Comparison of ENCODE assay signal across 34 cellular contexts in the genomic region with DNA sequence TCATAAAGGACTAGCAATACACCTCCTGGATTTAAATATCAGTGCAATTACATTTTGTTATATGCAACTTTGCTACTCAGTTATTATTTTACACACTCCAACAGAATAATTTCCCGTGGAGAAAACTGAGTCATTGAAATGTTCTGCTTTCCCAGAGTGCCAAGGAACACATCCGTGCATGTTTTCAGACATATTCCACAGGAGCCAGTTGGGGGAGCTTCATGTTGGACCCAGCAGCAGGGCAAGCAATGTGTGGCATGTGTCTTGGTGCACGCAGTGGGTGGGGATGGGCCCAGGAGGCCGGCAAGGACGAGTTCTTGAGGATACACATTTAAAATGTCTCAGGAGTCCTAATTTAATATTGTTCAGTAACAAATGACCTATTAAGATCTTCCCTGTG. TPM values are rescaled to one million over a fixed set of nuclear protein-coding genes. Genes with fewer than 3 reads are reported as not detected.
"Had no signal": no experiment of that assay in that cellular context is flagged by ENCODE, and none has a peak within 500 bp of the region (broad histone marks: within the 10 kb centered on the region; RNA-seq: fewer than 3 reads in every experiment).

No MANE protein-coding gene starts in this region.

- H3K27me3 ChIP-seq: hepatocyte, neural progenitor cell, vagina had no signal

- H3K36me3 ChIP-seq: lower lobe of right lung, neural progenitor cell, spleen, thoracic aorta, vagina had no signal

- H3K36me3 Mint-ChIP-seq: activated naive CD8-positive, alpha-beta T cell treated with anti-CD3 and anti-CD28 coated beads, Interleukin-2, amount 10 ng/mL, durations not matched to agents 7 days and 5 days; brain; immature natural killer cell; naive thymus-derived CD4-positive, alpha-beta T cell; neural progenitor cell; type B pancreatic cell had no signal

- H3K4me3 ChIP-seq: hepatocyte, lower lobe of right lung, mucosa of descending colon, neural progenitor cell, spleen, thoracic aorta, vagina had no signal

- ATAC-seq: activated T-cell treated with anti-CD3 and anti-CD28 coated beads, Interleukin-2, amount 50 U/mL, for 4 hours; left lobe of liver; lower lobe of right lung; mucosa of descending colon; naive thymus-derived CD4-positive, alpha-beta T cell had no signal

- H3K27ac ChIP-seq: hepatocyte, lower lobe of right lung, neural progenitor cell, spleen, thoracic aorta, vagina, VCaP had no signal

- H3K9me3 ChIP-seq: lower lobe of right lung, mucosa of descending colon, spleen, thoracic aorta, vagina had no signal

- DNase-seq: activated CD4-positive, CD25-positive, alpha-beta regulatory T cell treated with anti-CD3 and anti-CD28 coated beads, Interleukin-2, amount 50 U/mL, for 72 hours; activated naive CD4-positive, alpha-beta T cell; activated naive CD8-positive, alpha-beta T cell treated with anti-CD3 and anti-CD28 coated beads, Interleukin-2, amount 10 ng/mL, durations not matched to agents 7 days and 5 days; activated T-cell treated with anti-CD3 and anti-CD28 coated beads, Interleukin-2, amount 50 U/mL, for 4 hours; effector CD4-positive, alpha-beta T cell; glutamatergic neuron; immature natural killer cell; lower lobe of right lung; mesendoderm; mucosa of descending colon; naive thymus-derived CD4-positive, alpha-beta T cell; spleen; stimulated activated CD4-positive, alpha-beta T cell treated with anti-CD3 and anti-CD28 coated beads, Interleukin-4, amount 100 ng/mL, for 1 hour; stimulated activated naive CD4-positive, alpha-beta T cell treated with Interleukin-2 at 50 U/mL for 16 hours had no signal

- H3K4me3 Mint-ChIP-seq: activated naive CD8-positive, alpha-beta T cell treated with anti-CD3 and anti-CD28 coated beads, Interleukin-2, amount 10 ng/mL, durations not matched to agents 7 days and 5 days; activated T-cell treated with anti-CD3 and anti-CD28 coated beads, Interleukin-2, amount 50 U/mL, for 4 hours; brain; dendritic cell treated with granulocyte-macrophage colony-stimulating factor and Interleukin-4, amounts not matched to agents 40 ng/mL and 50 ng/mL, for 4 days; immature natural killer cell; naive thymus-derived CD4-positive, alpha-beta T cell; neural progenitor cell; T-helper 2 cell treated with Interferon-gamma antibody and Interleukin-4, amounts not matched to agents 5 μg/mL and 100 μg/mL, for 36 hours had no signal

- H3K9me3 Mint-ChIP-seq: activated naive CD8-positive, alpha-beta T cell treated with anti-CD3 and anti-CD28 coated beads, Interleukin-2, amount 10 ng/mL, durations not matched to agents 7 days and 5 days; activated T-cell treated with anti-CD3 and anti-CD28 coated beads, Interleukin-2, amount 50 U/mL, for 4 hours; activated T-helper 2 cell treated with anti-CD3 and anti-CD28 coated beads, Interferon-gamma antibody, Interleukin-2, Interleukin-4, amounts not matched to agents 10 μg/mL and 5 μg/mL and 100 μg/mL, durations not matched to agents 14 hours and 24 hours and 36 hours; dendritic cell treated with granulocyte-macrophage colony-stimulating factor and Interleukin-4, amounts not matched to agents 40 ng/mL and 50 ng/mL, for 4 days; naive thymus-derived CD4-positive, alpha-beta T cell; neural progenitor cell; T-helper 2 cell treated with Interferon-gamma antibody and Interleukin-4, amounts not matched to agents 5 μg/mL and 100 μg/mL, for 36 hours; type B pancreatic cell had no signal

- H3K4me1 ChIP-seq: lower lobe of right lung, neural progenitor cell, spleen, vagina had no signal

- H3K27ac Mint-ChIP-seq: activated naive CD8-positive, alpha-beta T cell treated with anti-CD3 and anti-CD28 coated beads, Interleukin-2, amount 10 ng/mL, durations not matched to agents 7 days and 5 days; activated T-helper 2 cell treated with anti-CD3 and anti-CD28 coated beads, Interferon-gamma antibody, Interleukin-2, Interleukin-4, amounts not matched to agents 10 μg/mL and 5 μg/mL and 100 μg/mL, durations not matched to agents 14 hours and 24 hours and 36 hours; brain; dendritic cell treated with granulocyte-macrophage colony-stimulating factor and Interleukin-4, amounts not matched to agents 40 ng/mL and 50 ng/mL, for 4 days; immature natural killer cell; naive thymus-derived CD4-positive, alpha-beta T cell; neural progenitor cell; T-helper 2 cell treated with Interferon-gamma antibody and Interleukin-4, amounts not matched to agents 5 μg/mL and 100 μg/mL, for 36 hours; type B pancreatic cell had no signal

RNA-seq across cellular contexts. Expression of gene SMIM21, which starts 14.4 kb away (rescaled TPM):
- total RNA-seq: activated naive CD8-positive, alpha-beta T cell treated with anti-CD3 and anti-CD28 coated beads, Interleukin-2, amount 10 ng/mL, durations not matched to agents 7 days and 5 days; activated T-cell treated with anti-CD3 and anti-CD28 coated beads, Interleukin-2, amount 50 U/mL, for 4 hours; activated T-helper 2 cell treated with anti-CD3 and anti-CD28 coated beads, Interferon-gamma antibody, Interleukin-2, Interleukin-4, amounts not matched to agents 10 μg/mL and 5 μg/mL and 100 μg/mL, durations not matched to agents 14 hours and 24 hours and 36 hours; cardiac septum; epithelial cell of proximal tubule; fibroblast of lung; frontal cortex; hepatocyte; kidney epithelial cell; left lobe of liver; lower lobe of right lung; mucosa of descending colon; naive thymus-derived CD4-positive, alpha-beta T cell; omental fat pad; posterior vena cava; renal cortical epithelial cell; sciatic nerve; spleen; thoracic aorta; vagina had no signal
